Comparison of ENCODE assay signal across 9 cellular contexts in genomic region chr19:35742121-35742724, GRCh38.
DNase-seq lines count a peak whose midpoint lies in the region; ATAC-seq and TF ChIP-seq lines count a peak whose summit lies in the region.
"Had no signal": no experiment of that assay in that cellular context is flagged by ENCODE, and none has a peak within 500 bp of the region (broad histone marks: within the 10 kb centered on the region; RNA-seq: fewer than 3 reads in every experiment).

Gene IGFLR1, minus strand, starts transcription at chr19:35742452. Its CDS starts 1,272 bp downstream, at chr19:35741180.

- no peaks in the 10 kb centered on the region for H3K27me3 Mint-ChIP-seq in stimulated activated naive CD8-positive, alpha-beta T cell treated with anti-CD3 and anti-CD28 coated beads, Interleukin-15, amount 100 ng/mL, for 72 hours

- H3K9me3 Mint-ChIP-seq in stimulated activated naive CD8-positive, alpha-beta T cell treated with anti-CD3 and anti-CD28 coated beads, Interleukin-15, amount 100 ng/mL, for 72 hours = no peaks in the 10 kb centered on the region

- H3K4me3 Mint-ChIP-seq in stimulated activated naive CD8-positive, alpha-beta T cell treated with anti-CD3 and anti-CD28 coated beads, Interleukin-15, amount 100 ng/mL, for 72 hours = peak within 1 kb of the TSS; percentile 97 to 100

- ATAC-seq in stimulated activated naive CD8-positive, alpha-beta T cell treated with anti-CD3 and anti-CD28 coated beads, Interleukin-15, amount 100 ng/mL, for 72 hours = peak; percentile 1
- ATAC-seq: left colon had no signal

- H3K4me3 ChIP-seq in mucosa of rectum (ENCODE audit: low read length in 2 of 2) = peak within 1 kb of the TSS; percentile 76 to 85
- no peak within 1 kb of the TSS for H3K4me3 ChIP-seq in brain microvascular endothelial cell (ENCODE audit: low read depth, low read length)

- no peaks in the 10 kb centered on the region for H3K9me3 ChIP-seq in mucosa of rectum (ENCODE audit: control insufficient read depth in 2 of 2, low read length in 2 of 2)

- peaks cover 63% of the 10 kb centered on the region for H3K4me1 Mint-ChIP-seq in stimulated activated naive CD8-positive, alpha-beta T cell treated with anti-CD3 and anti-CD28 coated beads, Interleukin-15, amount 100 ng/mL, for 72 hours

- H3K4me1 ChIP-seq in mucosa of rectum (ENCODE audit: control insufficient read depth in 2 of 2, insufficient read depth in 2 of 2, low read length in 2 of 2) = peaks cover 23 to 35% of the 10 kb centered on the region in 2 donors

- H3K36me3 ChIP-seq in mucosa of rectum (ENCODE audit: control insufficient read depth in 2 of 2, insufficient read depth in 2 of 2, low read length in 2 of 2) (peaks cover 15 to 21% of the 10 kb centered on the region in 2 donors), brain microvascular endothelial cell (replicated peaks) (peaks cover 14% of the 10 kb centered on the region)

- no peaks in the 10 kb centered on the region for H3K27me3 ChIP-seq in mucosa of rectum (ENCODE audit: control insufficient read depth in 2 of 2, insufficient read depth in 2 of 2, low read length in 2 of 2)
- no peaks in the 10 kb centered on the region for H3K27me3 ChIP-seq in brain microvascular endothelial cell (replicated peaks)

- H3K27ac ChIP-seq in mucosa of rectum (ENCODE audit: low read depth in 2 of 2, low read length in 2 of 2) = peak within 1 kb of the TSS; percentile 73 to 85
- H3K27ac ChIP-seq in brain microvascular endothelial cell = no peak within 1 kb of the TSS

- peak; percentile 71 for DNase-seq in GM10266 (ENCODE audit: extremely low spot score)
- peak; percentile 71 for DNase-seq in activated naive CD4-positive, alpha-beta T cell treated with anti-CD3 and anti-CD28 coated beads, Interleukin-2, amount 50 U/mL, for 16 hours
- DNase-seq in stimulated activated naive CD8-positive, alpha-beta T cell treated with anti-CD3 and anti-CD28 coated beads, Interleukin-15, amount 100 ng/mL, for 72 hours = peak; percentile 82 to 85
- DNase-seq in AG08396 (ENCODE audit: low spot score) = no peak
- no peak for DNase-seq in brain microvascular endothelial cell
- no peak for DNase-seq in NCI-H1436 (lab: John Stamatoyannopoulos, UW)

- peak; percentile 66 for TF ChIP-seq POLR2A in Raji (IDR thresholded peaks at IDR 0.05; ENCODE audit: insufficient read depth, low read depth, low read length)

- H3K27ac Mint-ChIP-seq in stimulated activated naive CD8-positive, alpha-beta T cell treated with anti-CD3 and anti-CD28 coated beads, Interleukin-15, amount 100 ng/mL, for 72 hours = peak within 1 kb of the TSS; percentile 99

- H3K9ac ChIP-seq in mucosa of rectum (ENCODE audit: low read depth in 1 of 2, low read length in 2 of 2) = peak within 1 kb of the TSS; percentile 53 to 74

- in situ Hi-C loops in brain microvascular endothelial cell (cut with HindIII; ENCODE audit: low pct_ligation_motif_present, low sequenced_read_pairs) = no loop called here

- TF ChIP-seq CTCF in GM10266 (IDR thresholded peaks at IDR 0.05; ENCODE audit: control insufficient read depth, insufficient read depth, low read depth, missing control alignments) (no peak), brain microvascular endothelial cell (IDR thresholded peaks at IDR 0.05; ENCODE audit: low read depth, low read length, missing control alignments) (no peak)

Comparison
In these comparisons a context has a peak if more than half of its experiments do, and no peak if none do; other contexts are left out.
1. DNase-seq: peak in GM10266 (single experiment), activated naive CD4-positive, alpha-beta T cell treated with anti-CD3 and anti-CD28 coated beads, Interleukin-2, amount 50 U/mL, for 16 hours (single experiment) and stimulated activated naive CD8-positive, alpha-beta T cell treated with anti-CD3 and anti-CD28 coated beads, Interleukin-15, amount 100 ng/mL, for 72 hours (2 of 2); none in AG08396 (single experiment), brain microvascular endothelial cell (single experiment) and NCI-H1436 (single experiment).